9 cellular contexts compared by ENCODE assay signal in the genomic region with DNA sequence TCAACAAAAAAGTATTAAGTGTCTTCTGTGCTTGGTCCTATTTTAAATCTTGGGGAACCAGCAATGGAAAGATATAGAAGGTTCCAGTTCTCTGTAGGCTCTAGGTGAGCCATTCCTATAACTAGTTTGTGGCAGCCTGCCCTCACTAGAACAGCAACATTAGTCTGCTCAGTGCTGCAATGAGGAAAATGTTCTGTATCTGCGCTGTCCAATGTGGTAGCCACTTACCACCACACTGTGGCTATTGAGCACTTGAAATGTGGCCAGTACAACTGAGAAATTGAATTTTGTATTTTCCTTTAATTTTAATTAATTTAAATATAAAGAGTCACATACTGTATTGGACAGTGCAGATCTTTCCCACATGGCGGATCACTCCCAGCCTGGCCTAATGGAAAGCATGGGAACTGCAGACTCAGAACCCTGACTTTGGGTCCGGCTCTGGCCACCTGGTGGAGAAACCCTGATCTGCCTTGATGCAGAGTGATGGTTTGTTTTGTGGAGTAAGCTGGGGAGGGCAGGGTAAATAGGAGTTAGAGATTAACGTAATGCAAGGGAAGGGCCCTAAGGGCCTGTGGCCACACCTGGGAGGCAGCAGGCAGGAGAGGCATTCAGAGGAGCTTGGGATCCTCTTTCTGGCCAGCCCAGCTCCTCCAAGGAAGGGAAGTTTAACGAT.
DNase-seq lines count a peak whose midpoint lies in the region; ATAC-seq and TF ChIP-seq lines count a peak whose summit lies in the region.
"Had no signal": no experiment of that assay in that cellular context is flagged by ENCODE, and none has a peak within 500 bp of the region (broad histone marks: within the 10 kb centered on the region; RNA-seq: fewer than 3 reads in every experiment).

No MANE protein-coding gene starts in this region.

- H3K4me3 ChIP-seq in GM12865 (ENCODE audit: low read depth, low read length) (no peak overlapping the region), Loucy (ENCODE audit: low read length, poor library complexity, severe bottlenecking) (no peak overlapping the region)

- no peak for DNase-seq in GM12865 (ENCODE audit: low read depth)
- DNase-seq in cerebellar cortex (ENCODE audit: low spot score), result peak; percentile 57
- DNase-seq in neural crest cell (ENCODE audit: low read depth, low spot score), result peak; percentile 31
- DNase-seq in NCI-H510A (lab: John Stamatoyannopoulos, UW), result no peak
- DNase-seq: NCI-H2081 treated with DMSO at 0.1 percent for 48 hours had no signal

- no peaks in the 10 kb centered on the region for H3K9me3 ChIP-seq in Loucy (ENCODE audit: insufficient read depth, low read depth, low read length)

- ATAC-seq in GM19328 (IDR thresholded peaks at IDR 0.05; ENCODE audit: unreplicated experiment) (no peak), GM18907 (IDR thresholded peaks at IDR 0.05; ENCODE audit: unreplicated experiment) (no peak), GM19023 (IDR thresholded peaks at IDR 0.05; ENCODE audit: unreplicated experiment) (no peak)

- peak; percentile 31 for TF ChIP-seq CTCF in GM12865 (IDR thresholded peaks at IDR 0.05; ENCODE audit: insufficient read depth, low read depth, low read length, missing control alignments)
- peak; percentile 58 for TF ChIP-seq CTCF in Loucy (conservative IDR thresholded peaks at IDR 0.05; ENCODE audit: low read length)
- TF ChIP-seq CTCF in neural crest cell (conservative IDR thresholded peaks at IDR 0.05), result peak; percentile 69

- no peak overlapping the region for H3K27ac Mint-ChIP-seq in neural crest cell (ENCODE audit: unreplicated experiment)

- H3K4me3 Mint-ChIP-seq in neural crest cell, result no peak overlapping the region

- no peaks in the 10 kb centered on the region for H3K79me2 ChIP-seq in Loucy (ENCODE audit: insufficient read depth, low read length)

- H3K27me3 Mint-ChIP-seq in neural crest cell (ENCODE audit: low read depth), result no peaks in the 10 kb centered on the region

- H3K27me3 ChIP-seq in Loucy (ENCODE audit: insufficient read depth, low read length, poor library complexity, severe bottlenecking), result no peaks in the 10 kb centered on the region

- no peak overlapping the region for H3K4me2 ChIP-seq in Loucy (ENCODE audit: low read depth, low read length, poor library complexity, severe bottlenecking)

- no peaks in the 10 kb centered on the region for H3K36me3 Mint-ChIP-seq in neural crest cell (ENCODE audit: low read depth)

- no peaks in the 10 kb centered on the region for H3K36me3 ChIP-seq in Loucy (ENCODE audit: insufficient read depth, low read length)

- H4K20me1 ChIP-seq in Loucy (ENCODE audit: insufficient read depth, low read length, poor library complexity, severe bottlenecking), result no peaks in the 10 kb centered on the region

- H3K4me1 Mint-ChIP-seq in neural crest cell, result peaks cover under 1% of the 10 kb centered on the region

- H3K9ac ChIP-seq in Loucy (ENCODE audit: low read depth, low read length, poor library complexity, severe bottlenecking), result no peak overlapping the region

- H3K9me3 Mint-ChIP-seq in neural crest cell, result peaks cover 5% of the 10 kb centered on the region

- no peaks in the 10 kb centered on the region for H3K9me2 ChIP-seq in Loucy (replicated peaks; ENCODE audit: low read depth, low read length)

- peaks cover 21% of the 10 kb centered on the region for H3K4me1 ChIP-seq in Loucy (ENCODE audit: insufficient read depth, low read length, poor library complexity, severe bottlenecking)

- H3F3A ChIP-seq in Loucy (ENCODE audit: low read depth), result no peaks in the 10 kb centered on the region

- no peak overlapping the region for H2AFZ ChIP-seq in Loucy (ENCODE audit: low read length)

Comparison
In these comparisons a context has a peak if more than half of its experiments do, and no peak if none do; other contexts are left out.
1. DNase-seq: peak in cerebellar cortex (single experiment) and neural crest cell (single experiment); none in GM12865 (single experiment) and NCI-H510A (single experiment).
2. Peak in every context shown above with its lines, with median percentiles within 50 percentile points of each other: CTCF ChIP-seq.